Comparison of ENCODE assay signal across 2 cellular contexts in genomic region chr6:100176951-100177710, GRCh38.
TF ChIP-seq lines count a peak whose summit lies in the region.

No MANE protein-coding gene starts in this region.

TF ChIP-seq in SK-N-SH treated with all-trans-retinoic acid at 6 μM for 48 hours, 23 proteins besides CTCF, POLR2A, EP300 and RAD21 (continued from another document):
- TF ChIP-seq, protein P1, sequence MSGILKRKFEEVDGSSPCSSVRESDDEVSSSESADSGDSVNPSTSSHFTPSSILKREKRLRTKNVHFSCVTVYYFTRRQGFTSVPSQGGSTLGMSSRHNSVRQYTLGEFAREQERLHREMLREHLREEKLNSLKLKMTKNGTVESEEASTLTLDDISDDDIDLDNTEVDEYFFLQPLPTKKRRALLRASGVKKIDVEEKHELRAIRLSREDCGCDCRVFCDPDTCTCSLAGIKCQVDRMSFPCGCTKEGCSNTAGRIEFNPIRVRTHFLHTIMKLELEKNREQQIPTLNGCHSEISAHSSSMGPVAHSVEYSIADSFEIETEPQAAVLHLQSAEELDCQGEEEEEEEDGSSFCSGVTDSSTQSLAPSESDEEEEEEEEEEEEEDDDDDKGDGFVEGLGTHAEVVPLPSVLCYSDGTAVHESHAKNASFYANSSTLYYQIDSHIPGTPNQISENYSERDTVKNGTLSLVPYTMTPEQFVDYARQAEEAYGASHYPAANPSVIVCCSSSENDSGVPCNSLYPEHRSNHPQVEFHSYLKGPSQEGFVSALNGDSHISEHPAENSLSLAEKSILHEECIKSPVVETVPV (CRISPR knock-in tag; IDR thresholded peaks at IDR 0.05) = no peak
- TF ChIP-seq, protein P2, sequence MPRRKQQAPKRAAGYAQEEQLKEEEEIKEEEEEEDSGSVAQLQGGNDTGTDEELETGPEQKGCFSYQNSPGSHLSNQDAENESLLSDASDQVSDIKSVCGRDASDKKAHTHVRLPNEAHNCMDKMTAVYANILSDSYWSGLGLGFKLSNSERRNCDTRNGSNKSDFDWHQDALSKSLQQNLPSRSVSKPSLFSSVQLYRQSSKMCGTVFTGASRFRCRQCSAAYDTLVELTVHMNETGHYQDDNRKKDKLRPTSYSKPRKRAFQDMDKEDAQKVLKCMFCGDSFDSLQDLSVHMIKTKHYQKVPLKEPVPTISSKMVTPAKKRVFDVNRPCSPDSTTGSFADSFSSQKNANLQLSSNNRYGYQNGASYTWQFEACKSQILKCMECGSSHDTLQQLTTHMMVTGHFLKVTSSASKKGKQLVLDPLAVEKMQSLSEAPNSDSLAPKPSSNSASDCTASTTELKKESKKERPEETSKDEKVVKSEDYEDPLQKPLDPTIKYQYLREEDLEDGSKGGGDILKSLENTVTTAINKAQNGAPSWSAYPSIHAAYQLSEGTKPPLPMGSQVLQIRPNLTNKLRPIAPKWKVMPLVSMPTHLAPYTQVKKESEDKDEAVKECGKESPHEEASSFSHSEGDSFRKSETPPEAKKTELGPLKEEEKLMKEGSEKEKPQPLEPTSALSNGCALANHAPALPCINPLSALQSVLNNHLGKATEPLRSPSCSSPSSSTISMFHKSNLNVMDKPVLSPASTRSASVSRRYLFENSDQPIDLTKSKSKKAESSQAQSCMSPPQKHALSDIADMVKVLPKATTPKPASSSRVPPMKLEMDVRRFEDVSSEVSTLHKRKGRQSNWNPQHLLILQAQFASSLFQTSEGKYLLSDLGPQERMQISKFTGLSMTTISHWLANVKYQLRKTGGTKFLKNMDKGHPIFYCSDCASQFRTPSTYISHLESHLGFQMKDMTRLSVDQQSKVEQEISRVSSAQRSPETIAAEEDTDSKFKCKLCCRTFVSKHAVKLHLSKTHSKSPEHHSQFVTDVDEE (CRISPR knock-in tag; IDR thresholded peaks at IDR 0.05) = no peak
- TF ChIP-seq RARB (CRISPR knock-in tag; IDR thresholded peaks at IDR 0.05) (no peak), ZNF70 (CRISPR knock-in tag; IDR thresholded peaks at IDR 0.05) (no peak), TOX (CRISPR knock-in tag; IDR thresholded peaks at IDR 0.05; ENCODE audit: borderline replicate concordance) (no peak), POU6F1 (CRISPR knock-in tag; IDR thresholded peaks at IDR 0.05; ENCODE audit: borderline replicate concordance, low read depth) (no peak)
- TF ChIP-seq, protein P3, sequence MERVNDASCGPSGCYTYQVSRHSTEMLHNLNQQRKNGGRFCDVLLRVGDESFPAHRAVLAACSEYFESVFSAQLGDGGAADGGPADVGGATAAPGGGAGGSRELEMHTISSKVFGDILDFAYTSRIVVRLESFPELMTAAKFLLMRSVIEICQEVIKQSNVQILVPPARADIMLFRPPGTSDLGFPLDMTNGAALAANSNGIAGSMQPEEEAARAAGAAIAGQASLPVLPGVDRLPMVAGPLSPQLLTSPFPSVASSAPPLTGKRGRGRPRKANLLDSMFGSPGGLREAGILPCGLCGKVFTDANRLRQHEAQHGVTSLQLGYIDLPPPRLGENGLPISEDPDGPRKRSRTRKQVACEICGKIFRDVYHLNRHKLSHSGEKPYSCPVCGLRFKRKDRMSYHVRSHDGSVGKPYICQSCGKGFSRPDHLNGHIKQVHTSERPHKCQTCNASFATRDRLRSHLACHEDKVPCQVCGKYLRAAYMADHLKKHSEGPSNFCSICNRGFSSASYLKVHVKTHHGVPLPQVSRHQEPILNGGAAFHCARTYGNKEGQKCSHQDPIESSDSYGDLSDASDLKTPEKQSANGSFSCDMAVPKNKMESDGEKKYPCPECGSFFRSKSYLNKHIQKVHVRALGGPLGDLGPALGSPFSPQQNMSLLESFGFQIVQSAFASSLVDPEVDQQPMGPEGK (CRISPR knock-in tag; IDR thresholded peaks at IDR 0.05; ENCODE audit: borderline replicate concordance) = no peak
TF ChIP-seq in SK-N-SH treated with all-trans-retinoic acid at 6 μM for 48 hours: peak in this region for 0.

TF ChIP-seq in SK-N-SH, 30 proteins besides CTCF, POLR2A, EP300 and RAD21 (continued from another document):
- no peak for TF ChIP-seq IRF3 (IDR thresholded peaks at IDR 0.05; ENCODE audit: low read depth, low read length)
